Comparison of ENCODE assay signal across 7 cellular contexts in the genomic region with DNA sequence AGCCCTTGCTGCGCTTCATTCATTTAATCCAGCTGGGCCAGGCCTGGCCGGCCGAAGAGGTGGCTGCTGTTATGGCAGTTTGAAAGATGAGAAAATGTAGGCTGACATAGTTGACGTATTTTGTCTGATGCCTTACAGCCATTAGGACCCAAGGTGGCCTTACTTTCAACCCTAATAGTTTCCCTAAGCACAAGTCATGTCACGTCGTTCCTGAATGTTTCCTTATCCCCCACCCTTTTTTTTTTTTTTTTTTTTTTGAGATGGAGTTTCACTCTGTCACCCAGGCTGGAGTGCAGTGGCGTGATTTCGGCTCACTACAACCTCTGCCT. TPM values are rescaled to one million over a fixed set of nuclear protein-coding genes. Genes with fewer than 3 reads are reported as not detected.
DNase-seq lines count a peak whose midpoint lies in the region; ATAC-seq lines count a peak whose summit lies in the region.

No MANE protein-coding gene starts in this region.

- ATAC-seq in HG02970 (IDR thresholded peaks at IDR 0.05; ENCODE audit: low FRiP score, unreplicated experiment) (peak; percentile 2), HG03039 (IDR thresholded peaks at IDR 0.05; ENCODE audit: unreplicated experiment) (no peak), HG02973 (IDR thresholded peaks at IDR 0.05; ENCODE audit: unreplicated experiment) (no peak)
- ATAC-seq in stimulated activated naive CD8-positive, alpha-beta T cell treated with anti-CD3 and anti-CD28 coated beads, Interleukin-15, amount 100 ng/mL, for 72 hours, result no peak

- peaks cover 21% of the 10 kb centered on the region for H3K4me1 Mint-ChIP-seq in activated T-helper 1 cell treated with anti-CD3 and anti-CD28 coated beads, Interleukin-12 subunit alpha, Interleukin-12 subunit beta, Interleukin-2, Interleukin-4 antibody, amounts not matched to agents 30 ng/mL and 10 ng/mL and 1 ng/mL, durations not matched to agents 14 hours and 24 hours and 36 hours (ENCODE audit: low read depth)
- peaks cover 46% of the 10 kb centered on the region for H3K4me1 Mint-ChIP-seq in stimulated activated naive CD8-positive, alpha-beta T cell treated with anti-CD3 and anti-CD28 coated beads, Interleukin-15, amount 100 ng/mL, for 72 hours

- H3K27me3 ChIP-seq in iPS-15b (ENCODE audit: control insufficient read depth, insufficient read depth, low read length), result no peaks in the 10 kb centered on the region

- peaks cover 10% of the 10 kb centered on the region for H3K4me1 ChIP-seq in iPS-15b (ENCODE audit: control insufficient read depth, insufficient read depth, low read length)

- peak overlapping the region; percentile 98 for H3K4me3 ChIP-seq in iPS-15b (ENCODE audit: low read depth, low read length)

- no peak overlapping the region for H3K9ac ChIP-seq in iPS-15b (ENCODE audit: low read depth, low read length)

- H3K4me3 Mint-ChIP-seq in activated T-helper 1 cell treated with anti-CD3 and anti-CD28 coated beads, Interleukin-12 subunit alpha, Interleukin-12 subunit beta, Interleukin-2, Interleukin-4 antibody, amounts not matched to agents 30 ng/mL and 10 ng/mL and 1 ng/mL, durations not matched to agents 14 hours and 24 hours and 36 hours, result peak overlapping the region; percentile 100
- H3K4me3 Mint-ChIP-seq in stimulated activated naive CD8-positive, alpha-beta T cell treated with anti-CD3 and anti-CD28 coated beads, Interleukin-15, amount 100 ng/mL, for 72 hours, result peak overlapping the region; percentile 99

- intact Hi-C loops in activated T-helper 1 cell treated with anti-CD3 and anti-CD28 coated beads, Interleukin-12 subunit alpha, Interleukin-12 subunit beta, Interleukin-2, Interleukin-4 antibody, amounts not matched to agents 30 ng/mL and 10 ng/mL and 1 ng/mL, durations not matched to agents 14 hours and 24 hours and 36 hours (cut with micrococcal nuclease), result loop anchor here (1.0 to 10.0 kb wide), 6 partner anchors 22 to 997 kb away; a partner anchor contains a TSS

- H3K36me3 ChIP-seq in iPS-15b (ENCODE audit: control insufficient read depth, insufficient read depth, low read length), result peaks cover 6% of the 10 kb centered on the region

- H3K36me3 Mint-ChIP-seq in activated T-helper 1 cell treated with anti-CD3 and anti-CD28 coated beads, Interleukin-12 subunit alpha, Interleukin-12 subunit beta, Interleukin-2, Interleukin-4 antibody, amounts not matched to agents 30 ng/mL and 10 ng/mL and 1 ng/mL, durations not matched to agents 14 hours and 24 hours and 36 hours (ENCODE audit: low read depth), result peaks cover 11% of the 10 kb centered on the region

- DNase-seq in activated T-helper 1 cell treated with anti-CD3 and anti-CD28 coated beads, Interleukin-12 subunit alpha, Interleukin-12 subunit beta, Interleukin-2, Interleukin-4 antibody, amounts not matched to agents 30 ng/mL and 10 ng/mL and 1 ng/mL, durations not matched to agents 14 hours and 24 hours and 36 hours (ENCODE audit: low spot score), result no peak
- DNase-seq in stimulated activated naive CD8-positive, alpha-beta T cell treated with anti-CD3 and anti-CD28 coated beads, Interleukin-15, amount 100 ng/mL, for 72 hours, result no peak
- no peak for DNase-seq in NCI-H146 treated with DMSO at 0.1 percent for 48 hours (lab: John Stamatoyannopoulos, UW; ENCODE audit: unreplicated experiment)

- peak overlapping the region; percentile 99 for H3K27ac Mint-ChIP-seq in activated T-helper 1 cell treated with anti-CD3 and anti-CD28 coated beads, Interleukin-12 subunit alpha, Interleukin-12 subunit beta, Interleukin-2, Interleukin-4 antibody, amounts not matched to agents 30 ng/mL and 10 ng/mL and 1 ng/mL, durations not matched to agents 14 hours and 24 hours and 36 hours
- H3K27ac Mint-ChIP-seq in stimulated activated naive CD8-positive, alpha-beta T cell treated with anti-CD3 and anti-CD28 coated beads, Interleukin-15, amount 100 ng/mL, for 72 hours, result peak overlapping the region; percentile 97 to 98

- H3K9me3 ChIP-seq in iPS-15b (ENCODE audit: control insufficient read depth, insufficient read depth, low read length), result no peaks in the 10 kb centered on the region

- no peaks in the 10 kb centered on the region for H3K9me3 Mint-ChIP-seq in activated T-helper 1 cell treated with anti-CD3 and anti-CD28 coated beads, Interleukin-12 subunit alpha, Interleukin-12 subunit beta, Interleukin-2, Interleukin-4 antibody, amounts not matched to agents 30 ng/mL and 10 ng/mL and 1 ng/mL, durations not matched to agents 14 hours and 24 hours and 36 hours
- no peaks in the 10 kb centered on the region for H3K9me3 Mint-ChIP-seq in stimulated activated naive CD8-positive, alpha-beta T cell treated with anti-CD3 and anti-CD28 coated beads, Interleukin-15, amount 100 ng/mL, for 72 hours

- H3K27me3 Mint-ChIP-seq in activated T-helper 1 cell treated with anti-CD3 and anti-CD28 coated beads, Interleukin-12 subunit alpha, Interleukin-12 subunit beta, Interleukin-2, Interleukin-4 antibody, amounts not matched to agents 30 ng/mL and 10 ng/mL and 1 ng/mL, durations not matched to agents 14 hours and 24 hours and 36 hours (ENCODE audit: insufficient read depth), result peaks cover under 1% of the 10 kb centered on the region
- no peaks in the 10 kb centered on the region for H3K27me3 Mint-ChIP-seq in stimulated activated naive CD8-positive, alpha-beta T cell treated with anti-CD3 and anti-CD28 coated beads, Interleukin-15, amount 100 ng/mL, for 72 hours

RNA-seq across cellular contexts. Expression of a gene that starts 0.3 kb away (rescaled TPM):
- 135 and 137 TPM in 2 replicates for total RNA-seq in activated T-helper 1 cell treated with anti-CD3 and anti-CD28 coated beads, Interleukin-12 subunit alpha, Interleukin-12 subunit beta, Interleukin-2, Interleukin-4 antibody, amounts not matched to agents 30 ng/mL and 10 ng/mL and 1 ng/mL, durations not matched to agents 14 hours and 24 hours and 36 hours

RNA-seq across cellular contexts. Expression of a gene that starts 49.9 kb away (rescaled TPM):
- 9.3 and 11.8 TPM in 2 replicates for total RNA-seq in activated T-helper 1 cell treated with anti-CD3 and anti-CD28 coated beads, Interleukin-12 subunit alpha, Interleukin-12 subunit beta, Interleukin-2, Interleukin-4 antibody, amounts not matched to agents 30 ng/mL and 10 ng/mL and 1 ng/mL, durations not matched to agents 14 hours and 24 hours and 36 hours
